7 cellular contexts compared by ENCODE assay signal in the genomic region with DNA sequence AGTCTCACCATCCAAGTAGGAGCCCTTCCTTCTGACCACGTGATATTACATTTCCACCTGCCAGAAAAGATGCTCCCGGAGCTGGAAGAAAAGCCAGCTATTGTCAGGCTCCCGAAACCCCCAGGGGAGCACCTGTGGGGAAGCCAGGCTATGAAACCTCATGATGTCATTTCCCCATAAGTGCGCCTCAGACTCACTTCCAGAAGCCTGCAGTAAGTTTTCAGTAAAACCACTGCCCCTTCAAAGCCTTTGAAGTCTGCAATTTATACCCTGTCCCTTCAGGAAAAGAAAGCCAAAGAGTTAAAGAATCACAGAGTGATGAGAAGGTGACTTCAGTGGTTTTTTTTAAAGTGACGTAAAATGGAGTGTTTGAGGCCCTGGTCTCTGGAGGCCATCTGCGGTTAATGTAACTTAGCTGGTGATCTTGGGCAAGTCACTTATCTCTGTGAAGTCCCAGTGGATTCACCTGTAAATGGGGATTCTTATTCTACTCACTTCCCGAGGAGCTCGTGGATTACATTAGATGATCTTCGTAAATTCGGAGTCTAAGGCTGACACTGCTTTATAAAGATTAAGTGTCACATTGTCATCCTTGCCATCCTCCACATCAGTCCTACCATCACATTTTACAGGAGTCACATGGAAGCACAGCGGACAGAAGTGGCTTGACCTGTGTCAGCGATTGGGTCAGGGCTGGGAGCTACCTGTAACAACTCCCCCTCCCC. TPM values are rescaled to one million over a fixed set of nuclear protein-coding genes. Genes with fewer than 3 reads are reported as not detected.
DNase-seq lines count a peak whose midpoint lies in the region; ATAC-seq and TF ChIP-seq lines count a peak whose summit lies in the region.

No MANE protein-coding gene starts in this region.

- intact Hi-C loops in natural killer cell (cut with micrococcal nuclease): no loop called here

- H3K27ac Mint-ChIP-seq in nephron (peak overlapping the region in 1 of 3 experiments; percentile 98), natural killer cell (no peak overlapping the region)
- H3K27ac Mint-ChIP-seq in T-helper 2 cell treated with Interferon-gamma antibody and Interleukin-4, amounts not matched to agents 5 μg/mL and 100 μg/mL, for 36 hours: no peak overlapping the region

- H3K4me3 Mint-ChIP-seq in nephron (peak overlapping the region; percentile 63 to 99 (median 65)), natural killer cell (no peak overlapping the region)
- no peak overlapping the region for H3K4me3 Mint-ChIP-seq in T-helper 2 cell treated with Interferon-gamma antibody and Interleukin-4, amounts not matched to agents 5 μg/mL and 100 μg/mL, for 36 hours

- H3K36me3 Mint-ChIP-seq in nephron (ENCODE audit: low read depth): peaks cover 3% of the 10 kb centered on the region
- no peaks in the 10 kb centered on the region for H3K36me3 Mint-ChIP-seq in natural killer cell
- H3K36me3 Mint-ChIP-seq in T-helper 2 cell treated with Interferon-gamma antibody and Interleukin-4, amounts not matched to agents 5 μg/mL and 100 μg/mL, for 36 hours (ENCODE audit: low read depth): no peaks in the 10 kb centered on the region

- H3K9me3 Mint-ChIP-seq in nephron (no peaks in the 10 kb centered on the region), natural killer cell (peaks cover 0 to 4% of the 10 kb centered on the region in 2 donors)
- no peaks in the 10 kb centered on the region for H3K9me3 Mint-ChIP-seq in T-helper 2 cell treated with Interferon-gamma antibody and Interleukin-4, amounts not matched to agents 5 μg/mL and 100 μg/mL, for 36 hours

- H3K27me3 Mint-ChIP-seq in nephron (ENCODE audit: low read depth) (no peaks in the 10 kb centered on the region), natural killer cell (ENCODE audit: low read depth in 2 of 2) (peaks cover 48 to 56% of the 10 kb centered on the region in 2 donors)
- peaks cover 64% of the 10 kb centered on the region for H3K27me3 Mint-ChIP-seq in T-helper 2 cell treated with Interferon-gamma antibody and Interleukin-4, amounts not matched to agents 5 μg/mL and 100 μg/mL, for 36 hours (ENCODE audit: low read depth)

- TF ChIP-seq CTCF in nephron (IDR thresholded peaks at IDR 0.05; ENCODE audit: unreplicated experiment in 3 of 3) (no peak), natural killer cell (IDR thresholded peaks at IDR 0.05) (no peak)

- no peak for DNase-seq in natural killer cell
- no peak for DNase-seq in T-helper 2 cell treated with Interferon-gamma antibody and Interleukin-4, amounts not matched to agents 5 μg/mL and 100 μg/mL, for 36 hours (ENCODE audit: low spot score)
- DNase-seq in NOMO-1 (lab: John Stamatoyannopoulos, UW; ENCODE audit: unreplicated experiment in 2 of 2): no peak

- peak; percentile 66 for ATAC-seq in GM18907 (IDR thresholded peaks at IDR 0.05; ENCODE audit: unreplicated experiment)
- ATAC-seq in GM21825 (IDR thresholded peaks at IDR 0.05; ENCODE audit: unreplicated experiment): peak; percentile 59
- peak; percentile 62 for ATAC-seq in HG03565 (IDR thresholded peaks at IDR 0.05; ENCODE audit: unreplicated experiment)
- ATAC-seq in natural killer cell: no peak

- peaks cover 12% of the 10 kb centered on the region for H3K4me1 Mint-ChIP-seq in nephron
- peaks cover 13 to 14% of the 10 kb centered on the region in 2 donors for H3K4me1 Mint-ChIP-seq in natural killer cell
- H3K4me1 Mint-ChIP-seq in T-helper 2 cell treated with Interferon-gamma antibody and Interleukin-4, amounts not matched to agents 5 μg/mL and 100 μg/mL, for 36 hours (ENCODE audit: low read depth): peaks cover 9% of the 10 kb centered on the region

RNA-seq across cellular contexts. Expression of gene SEMA6A, which starts 2.6 kb away (rescaled TPM):
- not detected for total RNA-seq in natural killer cell

Comparison
In these comparisons a context has a peak if more than half of its experiments do, and no peak if none do; other contexts are left out.
1. ATAC-seq: peak in GM18907 (single experiment), GM21825 (single experiment) and HG03565 (single experiment); none in natural killer cell (0 of 3).
2. H3K4me3 Mint-ChIP-seq: peak in nephron (3 of 3); none in natural killer cell (single experiment) and T-helper 2 cell treated with Interferon-gamma antibody and Interleukin-4, amounts not matched to agents 5 μg/mL and 100 μg/mL, for 36 hours (single experiment).